Comparison of ENCODE assay signal across 1 cellular context in genomic region chr14:103890836-103891666, GRCh38.
TF ChIP-seq lines count a peak whose summit lies in the region.

No MANE protein-coding gene starts in this region.

TF ChIP-seq in HepG2, 621 proteins besides CTCF, POLR2A, EP300 and RAD21 (continued from another document and continues in another):
- TF ChIP-seq ZNF441 (CRISPR knock-in tag; IDR thresholded peaks at IDR 0.05; ENCODE audit: borderline replicate concordance), result 0 out of 2 replicates have a peak, but pooled peaks have one; percentile 26
- TF ChIP-seq ADNP (CRISPR knock-in tag; IDR thresholded peaks at IDR 0.05), result no peak
- TF ChIP-seq KLF6 (CRISPR knock-in tag; IDR thresholded peaks at IDR 0.05), result no peak
- TF ChIP-seq ZBTB3 (CRISPR knock-in tag; IDR thresholded peaks at IDR 0.05; ENCODE audit: borderline replicate concordance, low read depth), result no peak
- no peak for TF ChIP-seq ZNF354B (CRISPR knock-in tag; IDR thresholded peaks at IDR 0.05)
- TF ChIP-seq KAT7 (CRISPR knock-in tag; IDR thresholded peaks at IDR 0.05; ENCODE audit: borderline replicate concordance), result 0 out of 2 replicates have a peak, but pooled peaks have one; percentile 11
- TF ChIP-seq ZNF775 (CRISPR knock-in tag; IDR thresholded peaks at IDR 0.05; ENCODE audit: borderline replicate concordance), result no peak
- peak; percentile 83 for TF ChIP-seq ZNF883 (CRISPR knock-in tag; IDR thresholded peaks at IDR 0.05; ENCODE audit: not compliant biosample characterization)
- no peak for TF ChIP-seq ZXDC (CRISPR knock-in tag; IDR thresholded peaks at IDR 0.05)
- 0 out of 2 replicates have a peak, but pooled peaks have one; percentile 37 for TF ChIP-seq CHCHD3 (CRISPR knock-in tag; IDR thresholded peaks at IDR 0.05)
- no peak for TF ChIP-seq MZF1 (CRISPR knock-in tag; IDR thresholded peaks at IDR 0.05; ENCODE audit: borderline replicate concordance)
- TF ChIP-seq HIC2 (CRISPR knock-in tag; IDR thresholded peaks at IDR 0.05; ENCODE audit: low read depth), result peak; percentile 88
- no peak for TF ChIP-seq POGK (CRISPR knock-in tag; conservative IDR thresholded peaks at IDR 0.05)
- no peak for TF ChIP-seq ZNF235 (CRISPR knock-in tag; IDR thresholded peaks at IDR 0.05; ENCODE audit: borderline replicate concordance)
- TF ChIP-seq CEBPG (CRISPR knock-in tag; IDR thresholded peaks at IDR 0.05), result peak; percentile 16; the same call in 1 of the 2 replicates
- 0 out of 2 replicates have a peak, but pooled peaks have one; percentile 11 for TF ChIP-seq ZNF784 (CRISPR knock-in tag; IDR thresholded peaks at IDR 0.05; ENCODE audit: borderline replicate concordance)
- peak; percentile 41; the same call in 1 of the 2 replicates for TF ChIP-seq ZNF629 (CRISPR knock-in tag; conservative IDR thresholded peaks at IDR 0.05)
- no peak for TF ChIP-seq FOXK1 (CRISPR knock-in tag; IDR thresholded peaks at IDR 0.05; ENCODE audit: borderline replicate concordance, low read depth)
- no peak; the same call in 1 of the 2 replicates for TF ChIP-seq GZF1 (CRISPR knock-in tag; IDR thresholded peaks at IDR 0.05)
- TF ChIP-seq ZNF609 (CRISPR knock-in tag; IDR thresholded peaks at IDR 0.05; ENCODE audit: borderline replicate concordance), result no peak
- TF ChIP-seq ZNF503 (CRISPR knock-in tag; IDR thresholded peaks at IDR 0.05), result no peak
- no peak for TF ChIP-seq ZNF510 (CRISPR knock-in tag; IDR thresholded peaks at IDR 0.05; ENCODE audit: low read depth)
- TF ChIP-seq ZIK1 (CRISPR knock-in tag; IDR thresholded peaks at IDR 0.05; ENCODE audit: borderline replicate concordance, low read depth), result 0 out of 2 replicates have a peak, but pooled peaks have one; percentile 23
- peak; percentile 23; the same call in 1 of the 2 replicates for TF ChIP-seq GABPB1 (CRISPR knock-in tag; IDR thresholded peaks at IDR 0.05)
- TF ChIP-seq MBD4 (IDR thresholded peaks at IDR 0.05; ENCODE audit: borderline replicate concordance, low read length), result no peak
- TF ChIP-seq KLF15 (CRISPR knock-in tag; IDR thresholded peaks at IDR 0.05; ENCODE audit: borderline replicate concordance), result 0 out of 2 replicates have a peak, but pooled peaks have one; percentile 27
- no peak for TF ChIP-seq ZNF367 (CRISPR knock-in tag; IDR thresholded peaks at IDR 0.05; ENCODE audit: borderline replicate concordance)
- no peak for TF ChIP-seq CCDC6 (CRISPR knock-in tag; IDR thresholded peaks at IDR 0.05)
- TF ChIP-seq MAFF (IDR thresholded peaks at IDR 0.05; ENCODE audit: low read depth, low read length), result no peak
- no peak; the same call in 1 of the 2 replicates for TF ChIP-seq ZBTB7B (CRISPR knock-in tag; IDR thresholded peaks at IDR 0.05)
- 0 out of 2 replicates have a peak, but pooled peaks have one; percentile 38 for TF ChIP-seq ZNF639 (CRISPR knock-in tag; conservative IDR thresholded peaks at IDR 0.05)
- no peak for TF ChIP-seq SMARCC2 (IDR thresholded peaks at IDR 0.05)
- no peak for TF ChIP-seq HOMEZ (CRISPR knock-in tag; IDR thresholded peaks at IDR 0.05; ENCODE audit: low read depth)
- TF ChIP-seq SP140L (CRISPR knock-in tag; IDR thresholded peaks at IDR 0.05; ENCODE audit: borderline replicate concordance), result no peak
- TF ChIP-seq POGZ (CRISPR knock-in tag; IDR thresholded peaks at IDR 0.05), result peak; percentile 56; the same call in 1 of the 2 replicates
- TF ChIP-seq ZNF597 (CRISPR knock-in tag; IDR thresholded peaks at IDR 0.05), result no peak
- no peak for TF ChIP-seq GPN1 (CRISPR knock-in tag; IDR thresholded peaks at IDR 0.05; ENCODE audit: borderline replicate concordance)
- 0 out of 2 replicates have a peak, but pooled peaks have one; percentile 15 for TF ChIP-seq ZBTB26 (CRISPR knock-in tag; IDR thresholded peaks at IDR 0.05; ENCODE audit: borderline replicate concordance)
- no peak for TF ChIP-seq REL (CRISPR knock-in tag; conservative IDR thresholded peaks at IDR 0.05)
